In the genomic region with DNA sequence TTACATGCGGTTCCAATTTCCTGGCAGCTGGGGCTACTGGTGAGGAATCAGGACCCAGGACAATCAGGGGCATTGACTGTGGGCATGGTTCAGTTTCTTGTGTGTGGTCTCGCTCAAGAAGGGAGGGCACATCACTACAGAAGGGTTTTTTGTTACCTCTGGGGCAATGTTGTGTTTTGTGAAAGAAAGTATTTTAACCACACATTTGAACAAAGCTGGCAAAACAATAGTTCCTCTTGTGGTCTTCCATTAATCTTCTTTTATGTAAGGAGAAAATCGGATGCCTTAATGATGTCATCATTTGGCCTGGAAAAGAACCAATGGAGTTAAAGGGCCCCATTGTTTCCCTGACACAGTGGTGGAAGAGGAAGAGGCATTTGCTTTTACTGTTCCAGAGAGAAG, we compare ENCODE assay signal across 21 cellular contexts.
DNase-seq lines count a peak whose midpoint lies in the region; ATAC-seq and TF ChIP-seq lines count a peak whose summit lies in the region.
"Had no signal": no experiment of that assay in that cellular context is flagged by ENCODE, and none has a peak within 500 bp of the region (broad histone marks: within the 10 kb centered on the region; RNA-seq: fewer than 3 reads in every experiment).

No MANE protein-coding gene starts in this region.

- no peak for TF ChIP-seq CTCF in AG10803 (conservative IDR thresholded peaks at IDR 0.05; ENCODE audit: low read length)

- no peak overlapping the region for H3K4me3 ChIP-seq in AG10803 (ENCODE audit: low read length)
- H3K4me3 ChIP-seq: ascending aorta, Peyer's patch, prostate gland, spleen, testis had no signal

- DNase-seq in AG10803 (ENCODE audit: low read depth) (peak; percentile 23), anterior cingulate cortex (lab: John Stamatoyannopoulos, UW) (peak in 33 of 58 donors; percentile 10 to 87 (median 51)), hypothalamus (lab: John Stamatoyannopoulos, UW) (peak in 31 of 51 donors; percentile 10 to 86 (median 42)), posterior cingulate gyrus (peak in 7 of 10 donors; percentile 35 to 89 (median 59)), kidney glomerular epithelial cell (lab: John Stamatoyannopoulos, UW) (no peak), immature natural killer cell (no peak)
- DNase-seq: activated CD4-positive, alpha-beta T cell treated with anti-CD3 and anti-CD28 coated beads, Interleukin-2, amount 10 ng/mL, durations not matched to agents 24 days and 14 days; activated naive CD4-positive, alpha-beta T cell; CD4-positive, CD25-positive, alpha-beta regulatory T cell; cortex of kidney; DMS153; Kasumi-1; naive thymus-derived CD4-positive, alpha-beta T cell; spleen; stimulated activated CD8-positive, alpha-beta memory T cell treated with anti-CD3 and anti-CD28 coated beads, Interleukin-4, amount 100 ng/mL, for 48 hours; testis had no signal

- H3K9me3 Mint-ChIP-seq in immature natural killer cell: no peaks in the 10 kb centered on the region
- H3K9me3 Mint-ChIP-seq: activated CD4-positive, alpha-beta T cell treated with anti-CD3 and anti-CD28 coated beads, Interleukin-2, amount 10 ng/mL, durations not matched to agents 24 days and 14 days; CD4-positive, CD25-positive, alpha-beta regulatory T cell had no signal

- peaks cover 6 to 8% (median 8%) of the 10 kb centered on the region in 3 donors for H3K27me3 Mint-ChIP-seq in immature natural killer cell (ENCODE audit: low read depth in 3 of 3)

- no peaks in the 10 kb centered on the region for H3K36me3 Mint-ChIP-seq in immature natural killer cell
- H3K36me3 Mint-ChIP-seq: CD4-positive, CD25-positive, alpha-beta regulatory T cell; naive thymus-derived CD4-positive, alpha-beta T cell had no signal

- H3K4me3 Mint-ChIP-seq in immature natural killer cell: no peak overlapping the region
- H3K4me3 Mint-ChIP-seq: activated CD4-positive, alpha-beta T cell treated with anti-CD3 and anti-CD28 coated beads, Interleukin-2, amount 10 ng/mL, durations not matched to agents 24 days and 14 days; CD4-positive, CD25-positive, alpha-beta regulatory T cell; naive thymus-derived CD4-positive, alpha-beta T cell had no signal

- H3K27ac Mint-ChIP-seq in immature natural killer cell: no peak overlapping the region
- H3K27ac Mint-ChIP-seq: activated CD4-positive, alpha-beta T cell treated with anti-CD3 and anti-CD28 coated beads, Interleukin-2, amount 10 ng/mL, durations not matched to agents 24 days and 14 days; CD4-positive, CD25-positive, alpha-beta regulatory T cell; naive thymus-derived CD4-positive, alpha-beta T cell had no signal

- no peaks in the 10 kb centered on the region for H3K4me1 Mint-ChIP-seq in immature natural killer cell
- H3K4me1 Mint-ChIP-seq: activated CD4-positive, alpha-beta T cell treated with anti-CD3 and anti-CD28 coated beads, Interleukin-2, amount 10 ng/mL, durations not matched to agents 24 days and 14 days; CD4-positive, CD25-positive, alpha-beta regulatory T cell had no signal

- ATAC-seq in HG02852 (IDR thresholded peaks at IDR 0.05; ENCODE audit: unreplicated experiment) (no peak), HG03378 (IDR thresholded peaks at IDR 0.05; ENCODE audit: unreplicated experiment) (no peak)
- ATAC-seq: naive thymus-derived CD4-positive, alpha-beta T cell had no signal

- intact Hi-C loops in posterior cingulate gyrus (cut with DNase I): no loop called here

Comparison
In these comparisons a context has a peak if more than half of its experiments do, and no peak if none do; other contexts are left out.
1. DNase-seq: peak in AG10803 (single experiment), anterior cingulate cortex (33 of 58), hypothalamus (31 of 51) and posterior cingulate gyrus (7 of 10); none in kidney glomerular epithelial cell (single experiment) and immature natural killer cell (0 of 3).